Comparison of ENCODE assay signal across 14 cellular contexts in the genomic region with DNA sequence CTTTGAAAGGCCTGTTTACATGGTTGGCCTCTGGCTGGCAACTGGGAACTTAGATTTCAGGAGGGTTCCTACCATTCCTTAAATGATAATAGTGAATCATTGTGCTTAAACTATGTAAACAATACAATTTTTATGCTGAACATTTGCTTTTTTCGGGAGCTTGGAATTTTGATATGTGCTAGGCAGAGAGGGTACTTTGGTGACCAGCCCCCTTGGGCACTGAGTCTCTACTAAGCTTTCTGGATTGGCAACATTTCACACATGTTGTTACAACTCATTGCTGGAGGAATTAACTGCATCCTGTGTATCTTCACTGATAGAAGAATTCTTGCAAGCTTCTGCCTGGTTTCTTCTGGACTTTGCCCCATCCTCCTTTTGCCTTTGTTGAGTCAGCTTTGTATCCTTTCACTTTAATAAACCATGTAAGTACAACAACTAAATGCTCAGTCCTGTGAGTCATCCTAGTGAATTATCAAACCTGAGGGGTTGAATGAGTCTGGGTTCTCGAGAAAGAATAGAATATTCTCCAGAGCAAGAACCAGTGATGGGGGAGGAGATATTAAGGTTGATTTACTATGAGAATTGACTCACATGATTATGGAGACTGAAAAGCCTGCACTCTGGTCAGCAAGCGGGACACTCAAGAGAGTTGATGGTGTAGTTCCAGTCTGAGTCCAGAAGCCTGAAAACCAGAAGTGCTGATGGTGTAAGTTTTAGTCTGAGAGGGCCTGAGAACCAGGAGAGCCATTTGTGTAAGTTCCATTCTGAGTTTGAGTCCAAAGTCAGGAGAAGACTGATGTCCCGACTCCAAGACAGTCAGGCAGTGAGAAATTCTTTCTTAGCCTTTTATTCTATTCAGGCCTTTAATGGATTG. TPM values are rescaled to one million over a fixed set of nuclear protein-coding genes. Genes with fewer than 3 reads are reported as not detected.
DNase-seq lines count a peak whose midpoint lies in the region; ATAC-seq, FAIRE-seq and TF ChIP-seq lines count a peak whose summit lies in the region.
"Had no signal": no experiment of that assay in that cellular context is flagged by ENCODE, and none has a peak within 500 bp of the region (broad histone marks: within the 10 kb centered on the region; RNA-seq: fewer than 3 reads in every experiment).

No MANE protein-coding gene starts in this region.

- peak overlapping the region; percentile 50 for H3K23ac ChIP-seq in IMR-90 (ENCODE audit: low read depth, low read length)

- no peaks in the 10 kb centered on the region; the same call in none of the 2 replicates for H3K9me1 ChIP-seq in IMR-90 (ENCODE audit: insufficient read depth, low read length)

- peak overlapping the region; percentile 57 for H3K4ac ChIP-seq in IMR-90 (ENCODE audit: low read depth, low read length)

- H4K20me1 ChIP-seq in IMR-90 (ENCODE audit: insufficient read depth, low read length) (peaks cover 3% of the 10 kb centered on the region; the same call in 1 of the 2 replicates), HepG2 (ENCODE audit: insufficient read depth, low read length) (no peaks in the 10 kb centered on the region)

- peaks cover 0 to 14% of the 10 kb centered on the region in 2 experiments; a peak in 1 of 4 replicates for H3K79me1 ChIP-seq in IMR-90 (ENCODE audit: low read depth in 1 of 2, low read length in 2 of 2)

- peak overlapping the region; percentile 53; the same call in 1 of the 3 replicates for H2BK15ac ChIP-seq in IMR-90 (ENCODE audit: low read depth, low read length)

- H3K27me3 Mint-ChIP-seq in activated T-cell treated with anti-CD3 and anti-CD28 coated beads, Interleukin-2, amount 50 U/mL, for 24 hours = no peaks in the 10 kb centered on the region

- peak overlapping the region; percentile 42; the same call in 1 of the 2 replicates for H3K14ac ChIP-seq in IMR-90 (replicated peaks; ENCODE audit: low read depth, low read length)

- peak overlapping the region; percentile 94 for H2BK5ac ChIP-seq in IMR-90 (ENCODE audit: low read depth, low read length, poor library complexity, severe bottlenecking)

- no peak for TF ChIP-seq POLR2A in IMR-90 (IDR thresholded peaks at IDR 0.05; ENCODE audit: low read depth, low read length)
- TF ChIP-seq POLR2A in HepG2 (IDR thresholded peaks at IDR 0.05; ENCODE audit: insufficient read depth in 1 of 2, low read depth in 2 of 2, low read length in 2 of 2) = no peak
- no peak for TF ChIP-seq POLR2A in esophagus muscularis mucosa (IDR thresholded peaks at IDR 0.05; ENCODE audit: low read depth)

- intact Hi-C loops in IMR-90 (cut with micrococcal nuclease) = loop anchor here (2.0 kb wide), 1 partner anchor 13 kb away; no protein-coding TSS in a partner anchor
- intact Hi-C loops in HepG2 (cut with micrococcal nuclease; ENCODE audit: unreplicated experiment) = loop anchor here (5.0 kb wide), 2 partner anchors 42 to 57 kb away; partner anchors contain the start of gene RBM15
- intact Hi-C loops in esophagus muscularis mucosa (cut with DNase I) = loop anchor here (5.0 kb wide), 1 partner anchor 52 kb away; no protein-coding TSS in a partner anchor
- intact Hi-C loops in cardiac septum (cut with DNase I) = no loop called here

- peak overlapping the region; percentile 37; the same call in 1 of the 2 replicates for H2AK5ac ChIP-seq in IMR-90 (ENCODE audit: low read depth, low read length)

- CTCF ChIA-PET in AG04450 (lab: Charles Lee) (interaction anchor here (1.0 to 2.9 kb wide), 6 partner anchors 12 to 190 kb away, joined by 3 to 12 read pairs (median 7); partner anchors contain the start of gene RBM15), IMR-90 (lab: Yijun Ruan, JAX) (interaction anchor here (0.7 to 1.3 kb wide), 2 partner anchors 50 to 56 kb away, joined by 4 read pairs; no protein-coding TSS in a partner anchor), HepG2 (lab: Yijun Ruan, JAX; ENCODE audit: low intra/inter-chr PET ratio, low total read pairs) (no interaction called here)

- no TSS peak for BruUV-seq in IMR-90 (replicated peaks; lab: Mats Ljungman, UMichigan)
- no TSS peak for BruUV-seq in HepG2 (replicated peaks; lab: Mats Ljungman, UMichigan)

- H3K9me3 ChIP-seq in AG04450 (ENCODE audit: control insufficient read depth, insufficient read depth, low read length) = peaks cover 6% of the 10 kb centered on the region; the same call in 1 of the 2 replicates
- no peaks in the 10 kb centered on the region for H3K9me3 ChIP-seq in IMR-90 (ENCODE audit: control insufficient read depth, insufficient read depth, low read length)
- no peaks in the 10 kb centered on the region for H3K9me3 ChIP-seq in HepG2 (ENCODE audit: low read length)
- H3K9me3 ChIP-seq in esophagus muscularis mucosa = no peaks in the 10 kb centered on the region
- H3K9me3 ChIP-seq: gastroesophageal sphincter had no signal

- peak overlapping the region; percentile 54 for H2BK20ac ChIP-seq in IMR-90 (ENCODE audit: low read depth, low read length)

- H3K4me3 ChIP-seq in AG04450 (ENCODE audit: low read depth, low read length) (no peak overlapping the region), IMR-90 (ENCODE audit: insufficient read depth, low read depth, low read length) (no peak overlapping the region), cardiac fibroblast (replicated peaks in 1 of 2; ENCODE audit: low read depth in 2 of 2, low read length in 2 of 2) (no peak overlapping the region), HepG2 (replicated peaks in 1 of 3; ENCODE audit: insufficient read depth in 1 of 3, low read depth in 2 of 3, low read length in 3 of 3) (no peak overlapping the region), esophagus muscularis mucosa (no peak overlapping the region)
- H3K4me3 ChIP-seq: gastroesophageal sphincter had no signal

- ATAC-seq in IMR-90 (ENCODE audit: low read depth) = peak; percentile 75
- peak; percentile 9; the same call in 2 of the 3 replicates for ATAC-seq in HepG2
- ATAC-seq: gastroesophageal sphincter had no signal

- in situ Hi-C loops in IMR-90 (cut with MboI; ENCODE audit: low sequenced_read_pairs) (no loop called here), HepG2 (cut with HindIII; ENCODE audit: extremely low pct_ligation_motif_present, low pct_unique_long_range_greater_than_20kb) (no loop called here)

- peak overlapping the region; percentile 91 for H4K5ac ChIP-seq in IMR-90 (ENCODE audit: low read depth, low read length)

- DNase-seq in AG04450 (ENCODE audit: low read depth, low spot score) = peak; percentile 62
- DNase-seq in IMR-90 = peak; percentile 92
- DNase-seq in cardiac fibroblast (ENCODE audit: low read depth in 2 of 2) = peak; percentile 65 to 82
- DNase-seq in HepG2 (ENCODE audit: low spot score) = peak; percentile 47
- no peak for DNase-seq in esophagus muscularis mucosa (ENCODE audit: extremely low spot score)
- DNase-seq in activated CD8-positive, alpha-beta memory T cell treated with anti-CD3 and anti-CD28 coated beads, Interleukin-2, amount 50 U/mL, for 48 hours = no peak
- no peak for DNase-seq in cardiac septum (ENCODE audit: low spot score)
- no peak for DNase-seq in activated T-cell treated with anti-CD3 and anti-CD28 coated beads, Interleukin-2, amount 50 U/mL, for 24 hours
- DNase-seq: NCI-H1417; stimulated activated CD4-positive, alpha-beta T cell treated with anti-CD3 and anti-CD28 coated beads, Interleukin-15, amount 100 ng/mL, for 24 hours; WERI-Rb-1 had no signal

- WGBS in IMR-90 (ENCODE audit: extremely low coverage in 2 of 2, insufficient read length in 1 of 2), 2 experiments = 71% methylated on average over 1 of the region's 4 CpGs; no CpG with 5 or more reads in 1 of the 2 experiments
- 64% methylated on average over 4 of the region's 4 CpGs for WGBS in HepG2 (ENCODE audit: low lambda C conversion rate)
- WGBS in esophagus muscularis mucosa = 80% methylated on average over 4 of the region's 4 CpGs

- peak overlapping the region; percentile 42; the same call in 1 of the 2 replicates for H3K9ac ChIP-seq in IMR-90 (ENCODE audit: low read depth, low read length)
- no peak overlapping the region for H3K9ac ChIP-seq in HepG2 (ENCODE audit: insufficient read depth, low read depth, low read length)

- peaks cover 39% of the 10 kb centered on the region for H3K36me3 Mint-ChIP-seq in activated T-cell treated with anti-CD3 and anti-CD28 coated beads, Interleukin-2, amount 50 U/mL, for 24 hours (ENCODE audit: low read depth)

- dilution Hi-C loops in IMR-90 (cut with HindIII; ENCODE audit: low sequenced_read_pairs, unreplicated experiment) = no loop called here

- no peak overlapping the region for H3K4me3 Mint-ChIP-seq in activated T-cell treated with anti-CD3 and anti-CD28 coated beads, Interleukin-2, amount 50 U/mL, for 24 hours

- POLR2A ChIA-PET in AG04450 (lab: Yijun Ruan, JAX) (interaction anchor here (1.2 to 1.6 kb wide), 2 partner anchors 13 to 55 kb away, joined by 4 to 8 read pairs; partner anchors contain the start of gene RBM15), IMR-90 (lab: Charles Lee; ENCODE audit: unreplicated experiment) (interaction anchor here (0.5 kb wide), 2 partner anchors 10 to 11 kb away, joined by 3 to 6 read pairs; no protein-coding TSS in a partner anchor), HepG2 (lab: Yijun Ruan, JAX) (interaction anchor here (1.0 to 1.3 kb wide), 3 partner anchors 11 to 73 kb away, joined by 3 read pairs; no protein-coding TSS in a partner anchor)

- no peaks in the 10 kb centered on the region for H3K79me2 ChIP-seq in HepG2 (ENCODE audit: insufficient read depth, low read length)

- FAIRE-seq in HepG2 (lab: Jason Lieb, UNC) = no peak

- TF ChIP-seq EP300 in HepG2 (IDR thresholded peaks at IDR 0.05; ENCODE audit: low read depth in 2 of 2, low read length in 2 of 2) = no peak
- no peak for TF ChIP-seq EP300 in HepG2 (CRISPR knock-in tag; IDR thresholded peaks at IDR 0.05; ENCODE audit: borderline replicate concordance)
- no peak for TF ChIP-seq EP300 in esophagus muscularis mucosa (IDR thresholded peaks at IDR 0.05)

- H3K27ac Mint-ChIP-seq in activated T-cell treated with anti-CD3 and anti-CD28 coated beads, Interleukin-2, amount 50 U/mL, for 24 hours = no peak overlapping the region

- no peak overlapping the region for H2AK9ac ChIP-seq in IMR-90 (replicated peaks; ENCODE audit: low read depth, low read length, poor library complexity)

- TF ChIP-seq CTCF in AG04450 (IDR thresholded peaks at IDR 0.05; ENCODE audit: low read depth, low read length) (no peak), IMR-90 (conservative IDR thresholded peaks at IDR 0.05; ENCODE audit: low read depth, low read length) (no peak), cardiac fibroblast (IDR thresholded peaks at IDR 0.05; ENCODE audit: low read depth, low read length) (no peak), HepG2 (CRISPR knock-in tag; IDR thresholded peaks at IDR 0.05) (no peak), esophagus muscularis mucosa (IDR thresholded peaks at IDR 0.05) (no peak)

- H3K27me3 ChIP-seq in AG04450 (ENCODE audit: control insufficient read depth, insufficient read depth, low read length) = no peaks in the 10 kb centered on the region
- H3K27me3 ChIP-seq in IMR-90 (ENCODE audit: control insufficient read depth, insufficient read depth, low read length) = no peaks in the 10 kb centered on the region
- H3K27me3 ChIP-seq in HepG2 (ENCODE audit: control insufficient read depth in 1 of 2, insufficient read depth in 2 of 2, low read length in 2 of 2) = no peaks in the 10 kb centered on the region
- no peaks in the 10 kb centered on the region for H3K27me3 ChIP-seq in esophagus muscularis mucosa
- H3K27me3 ChIP-seq: gastroesophageal sphincter had no signal

- H4K8ac ChIP-seq in IMR-90 (ENCODE audit: low read depth in 2 of 2, low read length in 2 of 2) = peak overlapping the region; percentile 56 to 75

- H2BK120ac ChIP-seq in IMR-90 (ENCODE audit: low read depth, low read length) = peak overlapping the region; percentile 74

- H2AFZ ChIP-seq in IMR-90 (replicated peaks; ENCODE audit: low read length, poor library complexity) = peak overlapping the region; percentile 1
- H2AFZ ChIP-seq in HepG2 (ENCODE audit: low read length) = no peak overlapping the region

- peak overlapping the region; percentile 83; the same call in 1 of the 2 replicates for H3K56ac ChIP-seq in IMR-90 (ENCODE audit: extremely low read depth, insufficient read depth, low read length)

- H4K91ac ChIP-seq in IMR-90 (ENCODE audit: insufficient read depth, low read depth, low read length) = peak overlapping the region; percentile 64

- H3K27ac ChIP-seq in AG04450 (ENCODE audit: low read depth, low read length) (peak overlapping the region; percentile 69), IMR-90 (ENCODE audit: insufficient read depth, low read length) (peak overlapping the region; percentile 98), HepG2 (ENCODE audit: extremely low read length, insufficient read depth, low read length) (peak overlapping the region; percentile 10), esophagus muscularis mucosa (replicated peaks in 1 of 4) (no peak overlapping the region)
- H3K27ac ChIP-seq: C4-2B, gastroesophageal sphincter, WERI-Rb-1 had no signal

- H3K36me3 ChIP-seq in IMR-90 (ENCODE audit: control insufficient read depth, insufficient read depth, low read length) = peaks cover 2% of the 10 kb centered on the region; the same call in 1 of the 2 replicates
- peaks cover 0 to 11% of the 10 kb centered on the region in 2 experiments; a peak in 1 of 5 replicates for H3K36me3 ChIP-seq in HepG2 (replicated peaks in 1 of 2; ENCODE audit: control insufficient read depth in 1 of 2, insufficient read depth in 2 of 2, low read length in 2 of 2)
- peaks cover 13 to 47% (median 31%) of the 10 kb centered on the region in 4 donors for H3K36me3 ChIP-seq in esophagus muscularis mucosa

- peaks cover 5% of the 10 kb centered on the region for H3K4me1 Mint-ChIP-seq in activated T-cell treated with anti-CD3 and anti-CD28 coated beads, Interleukin-2, amount 50 U/mL, for 24 hours (ENCODE audit: low read depth)

- peak overlapping the region; percentile 80 for H3K4me2 ChIP-seq in IMR-90 (ENCODE audit: low read depth, low read length)
- H3K4me2 ChIP-seq in HepG2 (ENCODE audit: low read depth, low read length) = no peak overlapping the region

- no peak for TF ChIP-seq RAD21 in IMR-90 (IDR thresholded peaks at IDR 0.05; ENCODE audit: low read length)
- no peak for TF ChIP-seq RAD21 in HepG2 (CRISPR knock-in tag; IDR thresholded peaks at IDR 0.05)

- no peaks in the 10 kb centered on the region for H3K9me3 Mint-ChIP-seq in activated T-cell treated with anti-CD3 and anti-CD28 coated beads, Interleukin-2, amount 50 U/mL, for 24 hours
- H3K9me3 Mint-ChIP-seq: activated naive CD4-positive, alpha-beta T cell treated with anti-CD3 and anti-CD28 coated beads, Interleukin-2, amount 50 U/mL, for 72 hours had no signal

- peak overlapping the region; percentile 93 for H3K18ac ChIP-seq in IMR-90 (ENCODE audit: low read depth, low read length)

- H3K4me1 ChIP-seq in IMR-90 (ENCODE audit: control insufficient read depth, insufficient read depth, low read length) (peaks cover 16% of the 10 kb centered on the region), HepG2 (ENCODE audit: insufficient read depth, low read length) (peaks cover 39% of the 10 kb centered on the region), esophagus muscularis mucosa (peaks cover 0 to 20% (median 18%) of the 10 kb centered on the region in 4 donors)

RNA-seq across cellular contexts. Expression of gene SLC16A4, which starts 3.1 kb away (rescaled TPM):
- 77.2 and 98.8 TPM in 2 replicates for polyA plus RNA-seq in AG04450 (2011; rRNA removed)
- polyA minus RNA-seq in AG04450 (2011; rRNA and poly(A)+ RNA removed) = 54.8 and 88.1 TPM in 2 replicates
- total RNA-seq in IMR-90 (2012; rRNA removed) = 65.2 and 73.0 TPM in 2 replicates
- 20.8 and 27.7 TPM in 2 replicates for polyA plus RNA-seq in IMR-90 (2012; rRNA removed)
- polyA plus RNA-seq in IMR-90 (2012; cell fraction: cytosol; rRNA removed) = 8.6 and 10.3 TPM in 2 replicates
- polyA plus RNA-seq in IMR-90 (2012; cell fraction: nucleus; rRNA removed; ENCODE audit: low replicate concordance) = 2.4 and 16.3 TPM in 2 replicates
- total RNA-seq in HepG2 (2016; rRNA removed; fragmentation: Illumina TruSeq; extraction: Trizol) = 0.60 and 1.1 TPM in 2 replicates
- 0.20 and 0.26 TPM in 2 replicates for total RNA-seq in HepG2 (2016; cell fraction: cytosol; rRNA removed; fragmentation: Illumina TruSeq; extraction: Trizol; ENCODE audit: low read depth)
- total RNA-seq in HepG2 (2016; cell fraction: insoluble cytoplasmic fraction; rRNA removed; fragmentation: Illumina TruSeq; extraction: Trizol) = 0.49 and 0.63 TPM in 2 replicates
- 0.68 and 0.83 TPM in 2 replicates for total RNA-seq in HepG2 (2016; cell fraction: membrane; rRNA removed; fragmentation: Illumina TruSeq; extraction: Trizol)
- 0.72 and 1.0 TPM in 2 replicates for total RNA-seq in HepG2 (2016; cell fraction: nucleus; rRNA removed; fragmentation: Illumina TruSeq; extraction: Trizol)
- 1.5 and 1.6 TPM in 2 replicates for polyA plus RNA-seq in HepG2 (2011; rRNA removed)
- polyA plus RNA-seq in HepG2 (2011; cell fraction: cytosol; rRNA removed) = 0.63 and 1.4 TPM in 2 replicates
- 0.55 and 0.80 TPM in 2 replicates for polyA plus RNA-seq in HepG2 (2011; cell fraction: nucleus; rRNA removed)
- 0.76 and 1.2 TPM in 2 replicates for polyA plus RNA-seq in HepG2 (2012)
- polyA plus RNA-seq in HepG2 (2016; cell fraction: cytosol; fragmentation: Illumina TruSeq; extraction: Trizol; ENCODE audit: low read depth) = 0.19 and 0.45 TPM in 2 replicates
- 0.30 and 0.36 TPM in 2 replicates for polyA plus RNA-seq in HepG2 (2016; cell fraction: insoluble cytoplasmic fraction; fragmentation: Illumina TruSeq; extraction: Trizol; ENCODE audit: low read depth)
- polyA plus RNA-seq in HepG2 (2016; cell fraction: membrane; fragmentation: Illumina TruSeq; extraction: Trizol; ENCODE audit: low read depth) = 0.24 and 0.27 TPM in 2 replicates
- polyA plus RNA-seq in HepG2 (2016; cell fraction: nucleus; fragmentation: Illumina TruSeq; extraction: Trizol; ENCODE audit: insufficient read depth, low read depth) = 0.74 and 0.92 TPM in 2 replicates
- polyA minus RNA-seq in HepG2 (2011; rRNA and poly(A)+ RNA removed; ENCODE audit: low replicate concordance) = 0.54 and 2.2 TPM in 2 replicates
- polyA minus RNA-seq in HepG2 (2011; cell fraction: cytosol; rRNA and poly(A)+ RNA removed) = 1.6 and 1.7 TPM in 2 replicates
- polyA minus RNA-seq in HepG2 (2011; cell fraction: nucleus; rRNA and poly(A)+ RNA removed) = 0.77 and 0.99 TPM in 2 replicates
- total RNA-seq in esophagus muscularis mucosa = 1 to 10 TPM; 5.8 to 8.8 (median 8.4) TPM
- total RNA-seq in cardiac septum = 2.3 TPM

RNA-seq across cellular contexts. Expression of gene LAMTOR5, which starts 13.6 kb away (rescaled TPM):
- 288 and 300 TPM in 2 replicates for polyA plus RNA-seq in AG04450 (2011; rRNA removed)
- polyA minus RNA-seq in AG04450 (2011; rRNA and poly(A)+ RNA removed) = 68.1 and 84.9 TPM in 2 replicates
- 159 and 177 TPM in 2 replicates for total RNA-seq in IMR-90 (2012; rRNA removed)
- polyA plus RNA-seq in IMR-90 (2012; rRNA removed) = 320 and 369 TPM in 2 replicates
- 431 and 469 TPM in 2 replicates for polyA plus RNA-seq in IMR-90 (2012; cell fraction: cytosol; rRNA removed)
- 97.8 and 199 TPM in 2 replicates for polyA plus RNA-seq in IMR-90 (2012; cell fraction: nucleus; rRNA removed; ENCODE audit: low replicate concordance)
- 96.7 and 152 TPM in 2 replicates for total RNA-seq in HepG2 (2016; rRNA removed; fragmentation: Illumina TruSeq; extraction: Trizol)
- total RNA-seq in HepG2 (2016; cell fraction: cytosol; rRNA removed; fragmentation: Illumina TruSeq; extraction: Trizol; ENCODE audit: low read depth) = 61.9 and 65.5 TPM in 2 replicates
- 105 and 145 TPM in 2 replicates for total RNA-seq in HepG2 (2016; cell fraction: insoluble cytoplasmic fraction; rRNA removed; fragmentation: Illumina TruSeq; extraction: Trizol)
- 96.4 and 97.4 TPM in 2 replicates for total RNA-seq in HepG2 (2016; cell fraction: membrane; rRNA removed; fragmentation: Illumina TruSeq; extraction: Trizol)
- total RNA-seq in HepG2 (2016; cell fraction: nucleus; rRNA removed; fragmentation: Illumina TruSeq; extraction: Trizol) = 46.3 and 47.2 TPM in 2 replicates
- polyA plus RNA-seq in HepG2 (2011; rRNA removed) = 346 and 400 TPM in 2 replicates
- polyA plus RNA-seq in HepG2 (2011; cell fraction: cytosol; rRNA removed) = 412 and 427 TPM in 2 replicates
- 90.6 and 96.5 TPM in 2 replicates for polyA plus RNA-seq in HepG2 (2011; cell fraction: nucleus; rRNA removed)
- polyA plus RNA-seq in HepG2 (2012) = 204 and 237 TPM in 2 replicates
- polyA plus RNA-seq in HepG2 (2016; cell fraction: cytosol; fragmentation: Illumina TruSeq; extraction: Trizol; ENCODE audit: low read depth) = 107 and 129 TPM in 2 replicates
- polyA plus RNA-seq in HepG2 (2016; cell fraction: insoluble cytoplasmic fraction; fragmentation: Illumina TruSeq; extraction: Trizol; ENCODE audit: low read depth) = 246 and 265 TPM in 2 replicates
- polyA plus RNA-seq in HepG2 (2016; cell fraction: membrane; fragmentation: Illumina TruSeq; extraction: Trizol; ENCODE audit: low read depth) = 142 and 171 TPM in 2 replicates
- polyA plus RNA-seq in HepG2 (2016; cell fraction: nucleus; fragmentation: Illumina TruSeq; extraction: Trizol; ENCODE audit: insufficient read depth, low read depth) = 118 and 126 TPM in 2 replicates
- polyA minus RNA-seq in HepG2 (2011; rRNA and poly(A)+ RNA removed; ENCODE audit: low replicate concordance) = 90.1 and 139 TPM in 2 replicates
- 38.0 and 45.5 TPM in 2 replicates for polyA minus RNA-seq in HepG2 (2011; cell fraction: cytosol; rRNA and poly(A)+ RNA removed)
- 36.7 and 44.5 TPM in 2 replicates for polyA minus RNA-seq in HepG2 (2011; cell fraction: nucleus; rRNA and poly(A)+ RNA removed)
- total RNA-seq in esophagus muscularis mucosa = 100 to 1,000 TPM in 1 of 4 donors, 10 to 100 TPM in 3; 59.9 to 113 (median 71.0) TPM
- total RNA-seq in cardiac septum = 195 TPM

RNA-seq across cellular contexts. Expression of gene RBM15, which starts 54.8 kb away (rescaled TPM):
- polyA plus RNA-seq in AG04450 (2011; rRNA removed) (8.9 and 9.6 TPM in 2 replicates), IMR-90 (2012; rRNA removed) (6.2 and 6.3 TPM in 2 replicates), HepG2 (2011; rRNA removed) (12.1 and 13.5 TPM in 2 replicates)
- polyA minus RNA-seq in AG04450 (2011; rRNA and poly(A)+ RNA removed) = 59.1 and 68.1 TPM in 2 replicates
- total RNA-seq in IMR-90 (2012; rRNA removed) (31.7 and 32.2 TPM in 2 replicates), HepG2 (2016; rRNA removed; fragmentation: Illumina TruSeq; extraction: Trizol) (35.2 and 36.4 TPM in 2 replicates), esophagus muscularis mucosa (10 to 100 TPM; 20.6 to 26.6 (median 24.2) TPM), cardiac septum (22.7 TPM)
- 3.9 and 4.2 TPM in 2 replicates for polyA plus RNA-seq in IMR-90 (2012; cell fraction: cytosol; rRNA removed)
- polyA plus RNA-seq in IMR-90 (2012; cell fraction: nucleus; rRNA removed; ENCODE audit: low replicate concordance) = 6.3 and 7.4 TPM in 2 replicates
- total RNA-seq in HepG2 (2016; cell fraction: cytosol; rRNA removed; fragmentation: Illumina TruSeq; extraction: Trizol; ENCODE audit: low read depth) = 2.1 and 2.5 TPM in 2 replicates
- 31.0 and 35.2 TPM in 2 replicates for total RNA-seq in HepG2 (2016; cell fraction: insoluble cytoplasmic fraction; rRNA removed; fragmentation: Illumina TruSeq; extraction: Trizol)
- total RNA-seq in HepG2 (2016; cell fraction: membrane; rRNA removed; fragmentation: Illumina TruSeq; extraction: Trizol) = 7.5 and 9.4 TPM in 2 replicates
- total RNA-seq in HepG2 (2016; cell fraction: nucleus; rRNA removed; fragmentation: Illumina TruSeq; extraction: Trizol) = 64.6 and 75.1 TPM in 2 replicates
- polyA plus RNA-seq in HepG2 (2011; cell fraction: cytosol; rRNA removed) = 8.3 and 10.1 TPM in 2 replicates
- polyA plus RNA-seq in HepG2 (2011; cell fraction: nucleus; rRNA removed) = 23.5 and 29.1 TPM in 2 replicates
- polyA plus RNA-seq in HepG2 (2012) = 4.6 and 5.4 TPM in 2 replicates
- 0.16 and 0.34 TPM in 2 replicates for polyA plus RNA-seq in HepG2 (2016; cell fraction: cytosol; fragmentation: Illumina TruSeq; extraction: Trizol; ENCODE audit: low read depth)
- 9.6 TPM in 2 replicates for polyA plus RNA-seq in HepG2 (2016; cell fraction: insoluble cytoplasmic fraction; fragmentation: Illumina TruSeq; extraction: Trizol; ENCODE audit: low read depth)
- 1.00 and 1.3 TPM in 2 replicates for polyA plus RNA-seq in HepG2 (2016; cell fraction: membrane; fragmentation: Illumina TruSeq; extraction: Trizol; ENCODE audit: low read depth)
- polyA plus RNA-seq in HepG2 (2016; cell fraction: nucleus; fragmentation: Illumina TruSeq; extraction: Trizol; ENCODE audit: insufficient read depth, low read depth) = 12.8 and 15.7 TPM in 2 replicates
- polyA minus RNA-seq in HepG2 (2011; rRNA and poly(A)+ RNA removed; ENCODE audit: low replicate concordance) = 97.0 and 222 TPM in 2 replicates
- 20.9 and 22.2 TPM in 2 replicates for polyA minus RNA-seq in HepG2 (2011; cell fraction: cytosol; rRNA and poly(A)+ RNA removed)
- 154 and 171 TPM in 2 replicates for polyA minus RNA-seq in HepG2 (2011; cell fraction: nucleus; rRNA and poly(A)+ RNA removed)

RNA-seq across cellular contexts. Expression of gene PROK1, which starts 57.0 kb away (rescaled TPM):
- polyA plus RNA-seq in AG04450 (2011; rRNA removed) (not detected in 2 replicates), IMR-90 (2012; rRNA removed) (not detected in 2 replicates), HepG2 (2011; rRNA removed) (0.07 TPM in 1 of 2 replicates, not detected in the other)
- not detected in 2 replicates for polyA minus RNA-seq in AG04450 (2011; rRNA and poly(A)+ RNA removed)
- total RNA-seq in IMR-90 (2012; rRNA removed) (not detected in 2 replicates), HepG2 (2016; rRNA removed; fragmentation: Illumina TruSeq; extraction: Trizol) (not detected in 2 replicates), esophagus muscularis mucosa (not detected), cardiac septum (0.46 TPM)
- not detected in 2 replicates for polyA plus RNA-seq in IMR-90 (2012; cell fraction: cytosol; rRNA removed)
- not detected in 2 replicates for polyA plus RNA-seq in IMR-90 (2012; cell fraction: nucleus; rRNA removed; ENCODE audit: low replicate concordance)
- total RNA-seq in HepG2 (2016; cell fraction: cytosol; rRNA removed; fragmentation: Illumina TruSeq; extraction: Trizol; ENCODE audit: low read depth) = not detected in 2 replicates
- total RNA-seq in HepG2 (2016; cell fraction: insoluble cytoplasmic fraction; rRNA removed; fragmentation: Illumina TruSeq; extraction: Trizol) = not detected in 2 replicates
- total RNA-seq in HepG2 (2016; cell fraction: membrane; rRNA removed; fragmentation: Illumina TruSeq; extraction: Trizol) = not detected in 2 replicates
- not detected in 2 replicates for total RNA-seq in HepG2 (2016; cell fraction: nucleus; rRNA removed; fragmentation: Illumina TruSeq; extraction: Trizol)
- polyA plus RNA-seq in HepG2 (2011; cell fraction: cytosol; rRNA removed) = not detected in 2 replicates
- polyA plus RNA-seq in HepG2 (2011; cell fraction: nucleus; rRNA removed) = not detected in 2 replicates
- not detected in 2 replicates for polyA plus RNA-seq in HepG2 (2012)
- not detected in 2 replicates for polyA plus RNA-seq in HepG2 (2016; cell fraction: cytosol; fragmentation: Illumina TruSeq; extraction: Trizol; ENCODE audit: low read depth)
- polyA plus RNA-seq in HepG2 (2016; cell fraction: insoluble cytoplasmic fraction; fragmentation: Illumina TruSeq; extraction: Trizol; ENCODE audit: low read depth) = not detected in 2 replicates
- polyA plus RNA-seq in HepG2 (2016; cell fraction: membrane; fragmentation: Illumina TruSeq; extraction: Trizol; ENCODE audit: low read depth) = not detected in 2 replicates
- polyA plus RNA-seq in HepG2 (2016; cell fraction: nucleus; fragmentation: Illumina TruSeq; extraction: Trizol; ENCODE audit: insufficient read depth, low read depth) = not detected in 2 replicates
- polyA minus RNA-seq in HepG2 (2011; rRNA and poly(A)+ RNA removed; ENCODE audit: low replicate concordance) = not detected in 2 replicates
- not detected in 2 replicates for polyA minus RNA-seq in HepG2 (2011; cell fraction: cytosol; rRNA and poly(A)+ RNA removed)
- polyA minus RNA-seq in HepG2 (2011; cell fraction: nucleus; rRNA and poly(A)+ RNA removed) = not detected in 2 replicates
- total RNA-seq: activated naive CD4-positive, alpha-beta T cell treated with anti-CD3 and anti-CD28 coated beads, Interleukin-2, amount 50 U/mL, for 72 hours had no signal

Comparison
In these comparisons a context has a peak if more than half of its experiments do, and no peak if none do; other contexts are left out.
1. DNase-seq: peak in AG04450 (single experiment), IMR-90 (single experiment), cardiac fibroblast (2 of 2) and HepG2 (single experiment); none in esophagus muscularis mucosa (single experiment), activated CD8-positive, alpha-beta memory T cell treated with anti-CD3 and anti-CD28 coated beads, Interleukin-2, amount 50 U/mL, for 48 hours (single experiment), cardiac septum (single experiment) and activated T-cell treated with anti-CD3 and anti-CD28 coated beads, Interleukin-2, amount 50 U/mL, for 24 hours (single experiment).
2. H3K27ac ChIP-seq: peak in AG04450 (single experiment), IMR-90 (single experiment) and HepG2 (single experiment); none in esophagus muscularis mucosa (0 of 4).